ENCODE assay signal across 22 cellular contexts in the genomic region with DNA sequence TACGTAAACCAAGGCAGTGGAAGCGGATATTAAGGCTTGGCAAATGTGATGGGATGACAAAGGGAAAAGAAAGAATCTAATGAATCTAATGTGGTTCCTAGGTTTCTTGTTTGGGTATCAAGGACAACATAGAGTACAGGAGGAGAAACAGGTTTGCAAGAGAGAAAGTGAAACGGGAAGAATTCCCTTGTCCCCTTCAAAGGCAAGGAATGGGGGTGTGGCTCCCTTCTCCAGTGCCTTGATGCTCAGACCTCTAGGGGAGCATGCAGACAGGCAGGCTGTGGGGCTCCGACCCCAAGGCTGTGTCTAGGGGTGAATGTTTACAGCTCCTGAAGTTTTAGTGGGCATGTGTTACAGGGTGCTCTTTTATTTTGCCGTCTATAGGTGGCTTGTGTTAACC.
DNase-seq lines count a peak whose midpoint lies in the region; ATAC-seq, FAIRE-seq and TF ChIP-seq lines count a peak whose summit lies in the region.
"Had no signal": no experiment of that assay in that cellular context is flagged by ENCODE, and none has a peak within 500 bp of the region (broad histone marks: within the 10 kb centered on the region; RNA-seq: fewer than 3 reads in every experiment).

No MANE protein-coding gene starts in this region.

- H3K4me3 ChIP-seq in SK-N-SH (ENCODE audit: low read depth in 2 of 2, low read length in 1 of 2) (no peak overlapping the region; a peak in 1 of 4 replicates), lower lobe of right lung (no peak overlapping the region), kidney (ENCODE audit: low read length in 2 of 2) (no peak overlapping the region)
- H3K4me3 ChIP-seq: mucosa of descending colon had no signal

- H3K27ac ChIP-seq in SK-N-SH (ENCODE audit: low read depth in 2 of 2, low read length in 1 of 2) (no peak overlapping the region), lower lobe of right lung (no peak overlapping the region), kidney (ENCODE audit: low read depth in 2 of 2, low read length in 2 of 2) (no peak overlapping the region)
- H3K27ac ChIP-seq: HL-60 had no signal

- 60% methylated on average over 5 of the region's 5 CpGs for WGBS in SK-N-SH (ENCODE audit: low lambda C conversion rate)

- H3K4me1 Mint-ChIP-seq in Calu3 (ENCODE audit: low read depth, unreplicated experiment): peaks cover 9% of the 10 kb centered on the region
- H3K4me1 Mint-ChIP-seq: CD14-positive monocyte, IgD-negative memory B cell had no signal

- no peak for TF ChIP-seq RAD21 in SK-N-SH (IDR thresholded peaks at IDR 0.05; ENCODE audit: low read length)

- H3K4me1 ChIP-seq in SK-N-SH (ENCODE audit: control insufficient read depth in 1 of 2, insufficient read depth in 2 of 2, low read depth in 1 of 2, low read length in 1 of 2) (no peaks in the 10 kb centered on the region; a peak in 2 of 4 replicates), lower lobe of right lung (no peaks in the 10 kb centered on the region), kidney (ENCODE audit: control insufficient read depth in 1 of 2, insufficient read depth in 1 of 2, low read depth in 1 of 2, low read length in 2 of 2) (no peaks in the 10 kb centered on the region)

- DNase-seq in Calu3 (peak; percentile 20), HPDE6-E6E7 (ENCODE audit: extremely low spot score) (peak; percentile 6), SK-N-SH (no peak), lower lobe of right lung (no peak), kidney (no peak), globus pallidus (ENCODE audit: low spot score) (no peak)
- no peak for DNase-seq in activated naive CD4-positive, alpha-beta T cell (lab: John Stamatoyannopoulos, UW)
- DNase-seq: activated naive CD4-positive, alpha-beta T cell treated with anti-CD3 and anti-CD28 coated beads, Interleukin-2, amount 10 ng/mL, durations not matched to agents 7 days and 5 days; activated T-cell treated with anti-CD3 and anti-CD28 coated beads, Interleukin-2, amount 50 U/mL, for 48 hours; caudate nucleus; dermis blood vessel endothelial cell; GDM1; mucosa of descending colon; NCI-H1436 treated with DMSO at 0.1 percent for 48 hours; NCI-H524; nephron progenitor cell; substantia nigra had no signal

- no peaks in the 10 kb centered on the region for H3K9me3 Mint-ChIP-seq in Calu3 (ENCODE audit: low read depth, unreplicated experiment)
- H3K9me3 Mint-ChIP-seq: activated naive CD4-positive, alpha-beta T cell treated with anti-CD3 and anti-CD28 coated beads, Interleukin-2, amount 10 ng/mL, durations not matched to agents 7 days and 5 days; nephron progenitor cell had no signal

- no TSS peak for BruUV-seq in Calu3 (replicated peaks; lab: Mats Ljungman, UMichigan)

- no peaks in the 10 kb centered on the region for H4K20me1 ChIP-seq in SK-N-SH (ENCODE audit: insufficient read depth)

- no peaks in the 10 kb centered on the region for H3K36me3 Mint-ChIP-seq in Calu3 (ENCODE audit: insufficient read depth, unreplicated experiment)
- H3K36me3 Mint-ChIP-seq: activated naive CD4-positive, alpha-beta T cell treated with anti-CD3 and anti-CD28 coated beads, Interleukin-2, amount 10 ng/mL, durations not matched to agents 7 days and 5 days; CD14-positive monocyte; IgD-negative memory B cell had no signal

- H3K9ac ChIP-seq in SK-N-SH (no peak overlapping the region), kidney (ENCODE audit: low read length in 2 of 2) (no peak overlapping the region)

- H2AFZ ChIP-seq in SK-N-SH (ENCODE audit: low read depth): peak overlapping the region; percentile 87; the same call in 1 of the 2 replicates

- peak overlapping the region; percentile 5 for H3K4me3 Mint-ChIP-seq in Calu3 (ENCODE audit: low read depth, unreplicated experiment)
- H3K4me3 Mint-ChIP-seq: activated naive CD4-positive, alpha-beta T cell treated with anti-CD3 and anti-CD28 coated beads, Interleukin-2, amount 10 ng/mL, durations not matched to agents 7 days and 5 days; CD14-positive monocyte; IgD-negative memory B cell; nephron progenitor cell had no signal

- no peaks in the 10 kb centered on the region; the same call in 1 of the 2 replicates for H3K9me2 ChIP-seq in SK-N-SH

- no peak for TF ChIP-seq EP300 in SK-N-SH (IDR thresholded peaks at IDR 0.05; ENCODE audit: borderline replicate concordance in 1 of 2, low read depth in 1 of 2, low read length in 1 of 2)

- peak; percentile 61 to 69 for ATAC-seq in lower lobe of right lung
- ATAC-seq in GM21717 (IDR thresholded peaks at IDR 0.05; ENCODE audit: unreplicated experiment): no peak
- ATAC-seq: mucosa of descending colon had no signal

- CTCF ChIA-PET in Calu3 (lab: Charles Lee) (interaction anchor here (0.5 kb wide), 1 partner anchor 35 kb away, joined by 3 read pairs; no protein-coding TSS in a partner anchor), SK-N-SH (lab: Yijun Ruan, JAX) (interaction anchor here (1.3 kb wide), 1 partner anchor 232 kb away, joined by 3 read pairs; no protein-coding TSS in a partner anchor)

- H3K4me2 ChIP-seq in SK-N-SH: 0 out of 2 replicates have a peak overlapping the region, but pooled peaks have one; percentile 8

- H3K27ac Mint-ChIP-seq in Calu3 (ENCODE audit: unreplicated experiment): no peak overlapping the region
- H3K27ac Mint-ChIP-seq: activated naive CD4-positive, alpha-beta T cell treated with anti-CD3 and anti-CD28 coated beads, Interleukin-2, amount 10 ng/mL, durations not matched to agents 7 days and 5 days; CD14-positive monocyte; IgD-negative memory B cell; nephron progenitor cell had no signal

- H3F3A ChIP-seq in SK-N-SH (replicated peaks; ENCODE audit: insufficient read depth): no peaks in the 10 kb centered on the region

- TF ChIP-seq CTCF in Calu3 (IDR thresholded peaks at IDR 0.05; ENCODE audit: unreplicated experiment) (no peak), SK-N-SH (IDR thresholded peaks at IDR 0.05) (no peak), lower lobe of right lung (IDR thresholded peaks at IDR 0.05) (no peak), kidney (IDR thresholded peaks at IDR 0.05; ENCODE audit: borderline replicate concordance, extremely low read depth, insufficient read depth) (no peak)

- no peaks in the 10 kb centered on the region for H3K27me3 ChIP-seq in SK-N-SH (ENCODE audit: insufficient read depth)
- H3K27me3 ChIP-seq in lower lobe of right lung (ENCODE audit: low read depth): no peaks in the 10 kb centered on the region

- intact Hi-C loops in Calu3 (cut with micrococcal nuclease; ENCODE audit: unreplicated experiment): no loop called here
- intact Hi-C loops in lower lobe of right lung (cut with DNase I): no loop called here
- intact Hi-C loops in kidney (cut with DNase I): no loop called here

- H3K36me3 ChIP-seq in SK-N-SH (replicated peaks in 1 of 2; ENCODE audit: control insufficient read depth in 1 of 2, insufficient read depth in 2 of 2, low read length in 1 of 2): no peaks in the 10 kb centered on the region
- no peaks in the 10 kb centered on the region for H3K36me3 ChIP-seq in lower lobe of right lung
- H3K36me3 ChIP-seq in kidney (ENCODE audit: control insufficient read depth in 1 of 2, insufficient read depth in 2 of 2, low read length in 2 of 2): no peaks in the 10 kb centered on the region

- no peaks in the 10 kb centered on the region for H3K79me2 ChIP-seq in SK-N-SH (ENCODE audit: insufficient read depth)

- H3K27me3 Mint-ChIP-seq in Calu3 (ENCODE audit: unreplicated experiment): no peaks in the 10 kb centered on the region
- H3K27me3 Mint-ChIP-seq: activated naive CD4-positive, alpha-beta T cell treated with anti-CD3 and anti-CD28 coated beads, Interleukin-2, amount 10 ng/mL, durations not matched to agents 7 days and 5 days; IgD-negative memory B cell had no signal

- H3K9me3 ChIP-seq in SK-N-SH (no peaks in the 10 kb centered on the region), lower lobe of right lung (no peaks in the 10 kb centered on the region), kidney (ENCODE audit: control insufficient read depth in 1 of 2, low read length in 2 of 2) (no peaks in the 10 kb centered on the region)
- H3K9me3 ChIP-seq: mucosa of descending colon had no signal

- POLR2A ChIA-PET in SK-N-SH (lab: Yijun Ruan, JAX): no interaction called here

- FAIRE-seq in kidney (lab: Jason Lieb, UNC): no peak
- FAIRE-seq: D721Med had no signal

TF ChIP-seq in SK-N-SH, 30 proteins besides CTCF, POLR2A, EP300 and RAD21:
- TF ChIP-seq MXI1 (IDR thresholded peaks at IDR 0.05; ENCODE audit: low read depth, low read length) (no peak), ELF1 (IDR thresholded peaks at IDR 0.05) (no peak), POLR2AphosphoS5 (IDR thresholded peaks at IDR 0.05; ENCODE audit: low read depth, low read length) (no peak), MEF2A (IDR thresholded peaks at IDR 0.05; ENCODE audit: borderline replicate concordance, low read depth) (no peak), GABPA (IDR thresholded peaks at IDR 0.05; ENCODE audit: low read depth) (no peak), RCOR1 (IDR thresholded peaks at IDR 0.05; ENCODE audit: low read length) (no peak), FOXJ3 (CRISPR knock-in tag; IDR thresholded peaks at IDR 0.05) (no peak), FOXM1 (IDR thresholded peaks at IDR 0.05; ENCODE audit: low read depth) (no peak), GATA2 (CRISPR knock-in tag; IDR thresholded peaks at IDR 0.05) (no peak)
- TF ChIP-seq, protein P1, sequence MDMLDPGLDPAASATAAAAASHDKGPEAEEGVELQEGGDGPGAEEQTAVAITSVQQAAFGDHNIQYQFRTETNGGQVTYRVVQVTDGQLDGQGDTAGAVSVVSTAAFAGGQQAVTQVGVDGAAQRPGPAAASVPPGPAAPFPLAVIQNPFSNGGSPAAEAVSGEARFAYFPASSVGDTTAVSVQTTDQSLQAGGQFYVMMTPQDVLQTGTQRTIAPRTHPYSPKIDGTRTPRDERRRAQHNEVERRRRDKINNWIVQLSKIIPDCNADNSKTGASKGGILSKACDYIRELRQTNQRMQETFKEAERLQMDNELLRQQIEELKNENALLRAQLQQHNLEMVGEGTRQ (IDR thresholded peaks at IDR 0.05; ENCODE audit: borderline replicate concordance, low read depth, low read length): no peak
TF ChIP-seq in SK-N-SH: peak in this region for 0.

Comparison
In these comparisons a context has a peak if more than half of its experiments do, and no peak if none do; other contexts are left out.
1. DNase-seq: peak in Calu3 (single experiment) and HPDE6-E6E7 (single experiment); none in SK-N-SH (single experiment), lower lobe of right lung (single experiment), kidney (single experiment), activated naive CD4-positive, alpha-beta T cell (0 of 4) and globus pallidus (single experiment).